ENCODE assay signal across 1 cellular context in the genomic region with DNA sequence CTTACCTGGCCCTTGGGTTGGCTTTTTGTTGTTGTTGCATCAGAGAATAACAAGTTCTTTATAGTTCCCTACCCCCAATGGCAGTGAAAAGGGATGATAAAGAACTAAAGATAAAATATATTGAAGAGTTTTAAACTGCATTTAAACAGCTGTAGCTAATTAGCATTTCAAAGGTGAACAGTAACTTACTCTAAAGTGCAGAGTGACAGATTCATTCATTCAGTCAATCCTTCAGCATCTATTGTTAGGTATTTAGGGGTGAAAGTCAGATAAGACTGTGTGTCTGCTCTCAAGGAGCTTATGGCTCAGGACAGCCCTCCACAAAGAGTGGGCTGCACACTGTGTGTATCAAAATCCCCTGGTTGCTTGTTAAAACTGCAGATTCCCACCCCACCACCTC.
TF ChIP-seq lines count a peak whose summit lies in the region.

No MANE protein-coding gene starts in this region.

TF ChIP-seq in GM12878, 131 proteins besides CTCF, POLR2A, EP300 and RAD21 (continued from another document):
- TF ChIP-seq, protein P1, sequence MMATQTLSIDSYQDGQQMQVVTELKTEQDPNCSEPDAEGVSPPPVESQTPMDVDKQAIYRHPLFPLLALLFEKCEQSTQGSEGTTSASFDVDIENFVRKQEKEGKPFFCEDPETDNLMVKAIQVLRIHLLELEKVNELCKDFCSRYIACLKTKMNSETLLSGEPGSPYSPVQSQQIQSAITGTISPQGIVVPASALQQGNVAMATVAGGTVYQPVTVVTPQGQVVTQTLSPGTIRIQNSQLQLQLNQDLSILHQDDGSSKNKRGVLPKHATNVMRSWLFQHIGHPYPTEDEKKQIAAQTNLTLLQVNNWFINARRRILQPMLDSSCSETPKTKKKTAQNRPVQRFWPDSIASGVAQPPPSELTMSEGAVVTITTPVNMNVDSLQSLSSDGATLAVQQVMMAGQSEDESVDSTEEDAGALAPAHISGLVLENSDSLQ (IDR thresholded peaks at IDR 0.05), result no peak
- no peak for TF ChIP-seq SMAD1 (IDR thresholded peaks at IDR 0.05; ENCODE audit: low read depth, partially characterized antibody)
- TF ChIP-seq, protein P2, sequence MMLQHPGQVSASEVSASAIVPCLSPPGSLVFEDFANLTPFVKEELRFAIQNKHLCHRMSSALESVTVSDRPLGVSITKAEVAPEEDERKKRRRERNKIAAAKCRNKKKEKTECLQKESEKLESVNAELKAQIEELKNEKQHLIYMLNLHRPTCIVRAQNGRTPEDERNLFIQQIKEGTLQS (IDR thresholded peaks at IDR 0.05; ENCODE audit: borderline replicate concordance, extremely low read depth, low read depth, low read length), result no peak
